ENCODE assay signal across 12 cellular contexts in the genomic region with DNA sequence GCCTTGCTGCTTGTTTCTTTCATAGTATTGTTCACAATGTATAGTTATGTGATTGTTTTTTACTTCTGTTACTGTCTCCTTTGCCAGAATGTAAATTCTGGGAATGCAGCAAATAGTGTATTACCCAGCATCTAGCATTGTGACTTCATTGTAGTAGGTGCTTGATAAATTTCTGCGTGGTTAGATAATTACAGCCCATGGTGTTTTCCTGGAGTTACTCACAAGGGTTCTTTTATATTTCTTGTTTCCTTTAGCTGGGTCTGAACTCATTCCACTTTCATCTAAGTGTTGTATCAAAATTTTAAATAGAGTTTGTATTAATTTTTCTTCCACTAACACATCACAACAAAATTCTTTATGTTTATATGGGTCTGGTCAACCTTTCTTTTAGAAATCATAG.
DNase-seq lines count a peak whose midpoint lies in the region; ATAC-seq and TF ChIP-seq lines count a peak whose summit lies in the region.
"Had no signal": no experiment of that assay in that cellular context is flagged by ENCODE, and none has a peak within 500 bp of the region (broad histone marks: within the 10 kb centered on the region; RNA-seq: fewer than 3 reads in every experiment).

No MANE protein-coding gene starts in this region.

- H3K4me1 Mint-ChIP-seq in activated naive CD4-positive, alpha-beta T cell treated with anti-CD3 and anti-CD28 coated beads, Interleukin-2, amount 10 ng/mL, durations not matched to agents 7 days and 5 days, result peaks cover 62% of the 10 kb centered on the region
- peaks cover 57% of the 10 kb centered on the region for H3K4me1 Mint-ChIP-seq in activated CD4-positive, alpha-beta memory T cell treated with anti-CD3 and anti-CD28 coated beads, Interleukin-2, amount 10 ng/mL, durations not matched to agents 7 days and 5 days

- DNase-seq in activated naive CD4-positive, alpha-beta T cell treated with anti-CD3 and anti-CD28 coated beads, Interleukin-2, amount 10 ng/mL, durations not matched to agents 7 days and 5 days, result no peak
- no peak for DNase-seq in activated naive CD4-positive, alpha-beta T cell (lab: John Stamatoyannopoulos, UW)
- no peak for DNase-seq in activated CD4-positive, alpha-beta memory T cell treated with anti-CD3 and anti-CD28 coated beads, Interleukin-2, amount 10 ng/mL, durations not matched to agents 7 days and 5 days
- DNase-seq in fibroblast of lung (ENCODE audit: low read depth in 2 of 2), result peak in 1 of 2 donors; percentile 50
- no peak for DNase-seq in substantia nigra (lab: John Stamatoyannopoulos, UW)
- DNase-seq: activated gamma-delta T cell, RPMI8226, upper lobe of right lung had no signal

- peaks cover 34% of the 10 kb centered on the region for H3K4me1 ChIP-seq in fibroblast of lung (ENCODE audit: control insufficient read depth, extremely low read depth, insufficient read depth, low read length)

- no peak for TF ChIP-seq CTCF in fibroblast of lung (conservative IDR thresholded peaks at IDR 0.05 in 1 of 2, IDR thresholded peaks at IDR 0.05 in 1 of 2; ENCODE audit: low read depth in 1 of 2, low read length in 2 of 2)

- H3K36me3 Mint-ChIP-seq in activated naive CD4-positive, alpha-beta T cell treated with anti-CD3 and anti-CD28 coated beads, Interleukin-2, amount 10 ng/mL, durations not matched to agents 7 days and 5 days, result peaks cover 68% of the 10 kb centered on the region
- peaks cover 49% of the 10 kb centered on the region for H3K36me3 Mint-ChIP-seq in activated CD4-positive, alpha-beta memory T cell treated with anti-CD3 and anti-CD28 coated beads, Interleukin-2, amount 10 ng/mL, durations not matched to agents 7 days and 5 days (ENCODE audit: low read depth)

- H3K79me2 ChIP-seq in fibroblast of lung (ENCODE audit: control insufficient read depth, insufficient read depth, low read length), result peaks cover 52% of the 10 kb centered on the region

- no peak overlapping the region for H3K9ac ChIP-seq in fibroblast of lung (ENCODE audit: insufficient read depth, low read length)

- ATAC-seq in HG02759 (IDR thresholded peaks at IDR 0.05; ENCODE audit: unreplicated experiment) (no peak), GM21390 (IDR thresholded peaks at IDR 0.05; ENCODE audit: unreplicated experiment) (no peak), GM21723 (IDR thresholded peaks at IDR 0.05; ENCODE audit: unreplicated experiment) (no peak)

- no peaks in the 10 kb centered on the region for H3K9me3 Mint-ChIP-seq in activated naive CD4-positive, alpha-beta T cell treated with anti-CD3 and anti-CD28 coated beads, Interleukin-2, amount 10 ng/mL, durations not matched to agents 7 days and 5 days
- H3K9me3 Mint-ChIP-seq in activated CD4-positive, alpha-beta memory T cell treated with anti-CD3 and anti-CD28 coated beads, Interleukin-2, amount 10 ng/mL, durations not matched to agents 7 days and 5 days, result no peaks in the 10 kb centered on the region
- H3K9me3 Mint-ChIP-seq: nephron had no signal

- H3K4me2 ChIP-seq in fibroblast of lung (ENCODE audit: extremely low read depth, insufficient read depth, low read length), result no peak overlapping the region

- CTCF ChIA-PET in activated naive CD4-positive, alpha-beta T cell treated with anti-CD3 and anti-CD28 coated beads, Interleukin-2, amount 10 ng/mL, durations not matched to agents 7 days and 5 days (lab: Charles Lee), result interaction anchor here (0.6 to 4.8 kb wide), 5 partner anchors 7 to 431 kb away, joined by 3 to 29 read pairs (median 13); no protein-coding TSS in a partner anchor
- CTCF ChIA-PET in activated CD4-positive, alpha-beta memory T cell treated with anti-CD3 and anti-CD28 coated beads, Interleukin-2, amount 10 ng/mL, durations not matched to agents 7 days and 5 days (lab: Charles Lee), result interaction anchor here (2.3 to 2.8 kb wide), 2 partner anchors 8 to 411 kb away, joined by 8 to 40 read pairs; no protein-coding TSS in a partner anchor

- POLR2A ChIA-PET in activated CD4-positive, alpha-beta memory T cell treated with anti-CD3 and anti-CD28 coated beads, Interleukin-2, amount 10 ng/mL, durations not matched to agents 7 days and 5 days (lab: Charles Lee), result no interaction called here

- H3K27ac Mint-ChIP-seq in activated naive CD4-positive, alpha-beta T cell treated with anti-CD3 and anti-CD28 coated beads, Interleukin-2, amount 10 ng/mL, durations not matched to agents 7 days and 5 days, result peak overlapping the region; percentile 86
- H3K27ac Mint-ChIP-seq in activated CD4-positive, alpha-beta memory T cell treated with anti-CD3 and anti-CD28 coated beads, Interleukin-2, amount 10 ng/mL, durations not matched to agents 7 days and 5 days, result peak overlapping the region; percentile 40

- H3K4me3 ChIP-seq in fibroblast of lung (replicated peaks in 1 of 4; ENCODE audit: control extremely low read depth in 1 of 4, insufficient read depth in 1 of 4, low read depth in 3 of 4, low read length in 4 of 4), result no peak overlapping the region
- H3K4me3 ChIP-seq: upper lobe of right lung had no signal

- H3K4me3 Mint-ChIP-seq in activated naive CD4-positive, alpha-beta T cell treated with anti-CD3 and anti-CD28 coated beads, Interleukin-2, amount 10 ng/mL, durations not matched to agents 7 days and 5 days, result no peak overlapping the region
- no peak overlapping the region for H3K4me3 Mint-ChIP-seq in activated CD4-positive, alpha-beta memory T cell treated with anti-CD3 and anti-CD28 coated beads, Interleukin-2, amount 10 ng/mL, durations not matched to agents 7 days and 5 days
- H3K4me3 Mint-ChIP-seq: nephron had no signal

- H3K9me3 ChIP-seq in fibroblast of lung (ENCODE audit: control insufficient read depth, insufficient read depth, low read depth, low read length), result no peaks in the 10 kb centered on the region
- H3K9me3 ChIP-seq: upper lobe of right lung had no signal

- no peaks in the 10 kb centered on the region for H3K27me3 ChIP-seq in fibroblast of lung (ENCODE audit: control insufficient read depth, insufficient read depth, low read length)
- H3K27me3 ChIP-seq: upper lobe of right lung had no signal

- H3K27me3 Mint-ChIP-seq in activated naive CD4-positive, alpha-beta T cell treated with anti-CD3 and anti-CD28 coated beads, Interleukin-2, amount 10 ng/mL, durations not matched to agents 7 days and 5 days, result no peaks in the 10 kb centered on the region
- H3K27me3 Mint-ChIP-seq in activated CD4-positive, alpha-beta memory T cell treated with anti-CD3 and anti-CD28 coated beads, Interleukin-2, amount 10 ng/mL, durations not matched to agents 7 days and 5 days, result no peaks in the 10 kb centered on the region

- H3K27ac ChIP-seq in fibroblast of lung (ENCODE audit: insufficient read depth, low read length) (peak overlapping the region; percentile 1), substantia nigra (ENCODE audit: low read depth, low read length, poor library complexity, severe bottlenecking) (peak overlapping the region; percentile 91)

- H4K20me1 ChIP-seq in fibroblast of lung (ENCODE audit: control insufficient read depth, extremely low read depth, insufficient read depth, low read length), result no peaks in the 10 kb centered on the region

- no peak overlapping the region for H2AFZ ChIP-seq in fibroblast of lung (ENCODE audit: low read length)

- peaks cover 12% of the 10 kb centered on the region for H3K36me3 ChIP-seq in fibroblast of lung (ENCODE audit: control insufficient read depth, insufficient read depth, low read length)
